ENCODE assay signal across 8 cellular contexts in the genomic region with DNA sequence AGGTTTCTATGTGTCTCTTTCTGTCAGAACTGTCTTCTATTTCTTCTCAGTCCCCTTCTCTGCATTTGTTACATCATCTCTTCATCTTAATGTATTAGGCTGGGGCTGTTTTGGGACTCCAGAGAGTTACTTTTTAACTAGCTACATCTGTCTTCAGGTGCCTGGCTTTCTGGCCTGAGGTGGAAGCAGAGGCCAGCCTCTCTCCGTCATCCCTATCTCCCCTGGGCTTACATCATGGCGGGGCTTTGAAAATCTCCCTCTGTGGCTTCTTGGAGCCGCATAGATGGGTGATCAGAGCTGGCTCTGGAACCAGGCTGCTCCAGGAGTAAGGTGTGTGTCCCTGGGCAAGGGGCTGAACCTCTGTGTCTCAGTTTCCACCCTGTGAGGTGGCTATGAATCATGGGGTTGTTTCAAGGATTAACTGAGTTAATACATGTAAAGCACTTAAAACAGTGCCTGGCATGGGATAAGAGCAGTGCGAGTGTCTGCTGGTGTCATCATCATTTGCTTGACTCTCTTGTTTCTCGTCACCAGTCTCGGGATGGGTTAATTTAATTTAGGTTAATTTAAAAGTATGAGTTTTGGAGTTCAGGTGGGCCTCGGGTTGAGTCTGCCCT. TPM values are rescaled to one million over a fixed set of nuclear protein-coding genes. Genes with fewer than 3 reads are reported as not detected.
A peak's percentile ranks its signal among the peaks of the same experiment; 100 is the strongest.
DNase-seq lines count a peak whose midpoint lies in the region; ATAC-seq and TF ChIP-seq lines count a peak whose summit lies in the region.

No MANE protein-coding gene starts in this region.

- peak overlapping the region; percentile 95 for H3K4me3 ChIP-seq in CD4-positive, CD25-positive, alpha-beta regulatory T cell (ENCODE audit: low read depth, low read length)
- H3K4me3 ChIP-seq in choroid plexus epithelial cell (ENCODE audit: low read depth, low read length), result peak overlapping the region; percentile 4

- no peaks in the 10 kb centered on the region for H3K9me3 ChIP-seq in CD4-positive, CD25-positive, alpha-beta regulatory T cell (ENCODE audit: control insufficient read depth in 2 of 2, low read length in 2 of 2)

- ATAC-seq in CD4-positive, CD25-positive, alpha-beta regulatory T cell (ENCODE audit: low read depth in 2 of 2), result no peak
- ATAC-seq in GM19035 (IDR thresholded peaks at IDR 0.05; ENCODE audit: unreplicated experiment) (no peak), HG02884 (IDR thresholded peaks at IDR 0.05; ENCODE audit: unreplicated experiment) (no peak)

- peaks cover 53% of the 10 kb centered on the region for H3K36me3 ChIP-seq in CD4-positive, CD25-positive, alpha-beta regulatory T cell (ENCODE audit: control insufficient read depth, insufficient read depth, low read length)

- peak overlapping the region; percentile 26 to 92 (median 81) for H3K27ac Mint-ChIP-seq in CD4-positive, CD25-positive, alpha-beta regulatory T cell
- peak overlapping the region; percentile 98 to 99 (median 99) for H3K27ac Mint-ChIP-seq in IgD-negative memory B cell
- H3K27ac Mint-ChIP-seq in nephron, result peak overlapping the region; percentile 42 to 94 (median 89)

- TF ChIP-seq CTCF in choroid plexus epithelial cell (conservative IDR thresholded peaks at IDR 0.05; ENCODE audit: low read depth, low read length), result no peak
- TF ChIP-seq CTCF in nephron (IDR thresholded peaks at IDR 0.05; ENCODE audit: unreplicated experiment in 3 of 3), result no peak

- peaks cover 0 to 3% (median 0%) of the 10 kb centered on the region in 7 donors for H3K9me3 Mint-ChIP-seq in CD4-positive, CD25-positive, alpha-beta regulatory T cell
- H3K9me3 Mint-ChIP-seq in IgD-negative memory B cell (no peaks in the 10 kb centered on the region), nephron (no peaks in the 10 kb centered on the region)

- peaks cover 41% of the 10 kb centered on the region for H3K4me1 ChIP-seq in CD4-positive, CD25-positive, alpha-beta regulatory T cell (ENCODE audit: control insufficient read depth, insufficient read depth, low read length, poor library complexity, severe bottlenecking)

- H3K4me3 Mint-ChIP-seq in CD4-positive, CD25-positive, alpha-beta regulatory T cell, result peak overlapping the region; percentile 75 to 100 (median 96)
- H3K4me3 Mint-ChIP-seq in IgD-negative memory B cell, result peak overlapping the region; percentile 91 to 98 (median 97)
- peak overlapping the region; percentile 95 to 98 (median 97) for H3K4me3 Mint-ChIP-seq in nephron

- H3K36me3 Mint-ChIP-seq in CD4-positive, CD25-positive, alpha-beta regulatory T cell, result peaks cover 18% of the 10 kb centered on the region
- H3K36me3 Mint-ChIP-seq in IgD-negative memory B cell (peaks cover 5% of the 10 kb centered on the region), nephron (ENCODE audit: low read depth) (peaks cover 49% of the 10 kb centered on the region)

- H3K27ac ChIP-seq in CD4-positive, CD25-positive, alpha-beta regulatory T cell (ENCODE audit: insufficient read depth, low read length, poor library complexity, severe bottlenecking), result no peak overlapping the region

- no peaks in the 10 kb centered on the region for H3K27me3 Mint-ChIP-seq in CD4-positive, CD25-positive, alpha-beta regulatory T cell
- H3K27me3 Mint-ChIP-seq in IgD-negative memory B cell, result peaks cover 2% of the 10 kb centered on the region
- no peaks in the 10 kb centered on the region for H3K27me3 Mint-ChIP-seq in nephron (ENCODE audit: low read depth)

- H3K27me3 ChIP-seq in CD4-positive, CD25-positive, alpha-beta regulatory T cell (ENCODE audit: control insufficient read depth, insufficient read depth, low read length), result no peaks in the 10 kb centered on the region

- peaks cover 19 to 68% (median 29%) of the 10 kb centered on the region in 4 donors for H3K4me1 Mint-ChIP-seq in CD4-positive, CD25-positive, alpha-beta regulatory T cell
- H3K4me1 Mint-ChIP-seq in IgD-negative memory B cell, result peaks cover 38 to 48% (median 45%) of the 10 kb centered on the region in 3 donors
- H3K4me1 Mint-ChIP-seq in nephron, result peaks cover 39% of the 10 kb centered on the region

- no peak for DNase-seq in CD4-positive, CD25-positive, alpha-beta regulatory T cell
- DNase-seq in choroid plexus epithelial cell (ENCODE audit: low read depth) (no peak), AG08396 (ENCODE audit: low spot score) (no peak), islet precursor cell (no peak)

RNA-seq across cellular contexts. Expression of a gene that starts 2.0 kb away (rescaled TPM):
- total RNA-seq in CD4-positive, CD25-positive, alpha-beta regulatory T cell, result 46.1 TPM
- 1 to 10 TPM; 6.3 to 8.3 (median 7.6) TPM for polyA plus RNA-seq in CD4-positive, CD25-positive, alpha-beta regulatory T cell
- polyA plus RNA-seq in IgD-negative memory B cell, result 29.9 TPM

RNA-seq across cellular contexts. Expression of a gene that starts 22.2 kb away (rescaled TPM):
- 283 TPM for total RNA-seq in CD4-positive, CD25-positive, alpha-beta regulatory T cell
- polyA plus RNA-seq in CD4-positive, CD25-positive, alpha-beta regulatory T cell, result 1 to 10 TPM; 7.2 to 9.3 (median 8.2) TPM
- polyA plus RNA-seq in IgD-negative memory B cell, result 14.2 TPM

RNA-seq across cellular contexts. Expression of a gene that starts 29.0 kb away (rescaled TPM):
- total RNA-seq in CD4-positive, CD25-positive, alpha-beta regulatory T cell, result 0.99 TPM
- polyA plus RNA-seq in CD4-positive, CD25-positive, alpha-beta regulatory T cell, result 1 to 10 TPM in 1 of 4 donors, under 1 TPM in 3; 0.22 to 1.0 (median 0.51) TPM
- polyA plus RNA-seq in IgD-negative memory B cell, result 16.0 TPM

RNA-seq across cellular contexts. Expression of a gene that starts 33.5 kb away (rescaled TPM):
- total RNA-seq in CD4-positive, CD25-positive, alpha-beta regulatory T cell, result 23.7 TPM
- polyA plus RNA-seq in CD4-positive, CD25-positive, alpha-beta regulatory T cell, result 10 to 100 TPM; 26.5 to 36.6 (median 35.1) TPM
- polyA plus RNA-seq in IgD-negative memory B cell, result 79.3 TPM

RNA-seq across cellular contexts. Expression of a gene that starts 36.2 kb away (rescaled TPM):
- total RNA-seq in CD4-positive, CD25-positive, alpha-beta regulatory T cell, result 30.8 TPM
- 10 to 100 TPM; 14.3 to 18.9 (median 16.0) TPM for polyA plus RNA-seq in CD4-positive, CD25-positive, alpha-beta regulatory T cell
- 38.4 TPM for polyA plus RNA-seq in IgD-negative memory B cell
